1 cellular context compared by ENCODE assay signal in genomic region chr10:125633517-125633999, GRCh38.
TF ChIP-seq lines count a peak whose summit lies in the region.

No MANE protein-coding gene starts in this region.

TF ChIP-seq in HEK293, 187 proteins besides CTCF, POLR2A, EP300 and RAD21 (continued from another document and continues in another):
- TF ChIP-seq TCF7L2 (IDR thresholded peaks at IDR 0.05; ENCODE audit: borderline replicate concordance, low read depth, low read length) (peak; percentile 99), ZBTB11 (tag by site-specific recombination; conservative IDR thresholded peaks at IDR 0.05; ENCODE audit: low read depth) (peak; percentile 59), ZNF214 (tag by site-specific recombination; IDR thresholded peaks at IDR 0.05; ENCODE audit: borderline replicate concordance) (peak; percentile 79; the same call in 1 of the 2 replicates), ZNF23 (tag by site-specific recombination; IDR thresholded peaks at IDR 0.05; ENCODE audit: borderline replicate concordance) (no peak), ZNF302 (tag by site-specific recombination; IDR thresholded peaks at IDR 0.05; ENCODE audit: low read depth) (no peak), ZNF19 (tag by site-specific recombination; IDR thresholded peaks at IDR 0.05; ENCODE audit: low read depth) (no peak), ZNF423 (tag by site-specific recombination; IDR thresholded peaks at IDR 0.05) (no peak), ZNF2 (tag by site-specific recombination; IDR thresholded peaks at IDR 0.05) (peak; percentile 30; the same call in 1 of the 2 replicates), ZNF654 (tag by site-specific recombination; IDR thresholded peaks at IDR 0.05; ENCODE audit: low read depth) (peak; percentile 6; the same call in 1 of the 2 replicates), ZNF747 (tag by site-specific recombination; IDR thresholded peaks at IDR 0.05) (no peak), ZNF133 (tag by site-specific recombination; IDR thresholded peaks at IDR 0.05) (no peak), ZNF639 (tag by site-specific recombination; IDR thresholded peaks at IDR 0.05) (peak; percentile 52; the same call in 1 of the 2 replicates), ZSCAN23 (tag by site-specific recombination; IDR thresholded peaks at IDR 0.05) (no peak), ZNF184 (tag by site-specific recombination; IDR thresholded peaks at IDR 0.05) (peak; percentile 26; the same call in 1 of the 2 replicates), ZBTB1 (tag by site-specific recombination; IDR thresholded peaks at IDR 0.05) (no peak), ELK4 (IDR thresholded peaks at IDR 0.05; ENCODE audit: borderline replicate concordance, low read depth, low read length) (no peak), ZNF488 (tag by site-specific recombination; IDR thresholded peaks at IDR 0.05) (no peak), ZNF239 (tag by site-specific recombination; IDR thresholded peaks at IDR 0.05) (peak; percentile 97; the same call in 1 of the 2 replicates), ZNF521 (tag by site-specific recombination; IDR thresholded peaks at IDR 0.05) (no peak), ZEB2 (tag by site-specific recombination; IDR thresholded peaks at IDR 0.05) (peak; percentile 78; the same call in 1 of the 2 replicates), ZNF416 (tag by site-specific recombination; IDR thresholded peaks at IDR 0.05) (no peak), ZNF555 (tag by site-specific recombination; conservative IDR thresholded peaks at IDR 0.05) (no peak), KLF7 (tag by site-specific recombination; IDR thresholded peaks at IDR 0.05; ENCODE audit: borderline replicate concordance) (peak; percentile 76; the same call in 1 of the 2 replicates), HOXA7 (CRISPR knock-in tag; IDR thresholded peaks at IDR 0.05; ENCODE audit: borderline replicate concordance) (no peak), INSM2 (tag by site-specific recombination; IDR thresholded peaks at IDR 0.05) (peak; percentile 89), GLI4 (tag by site-specific recombination; IDR thresholded peaks at IDR 0.05) (no peak), ZBTB10 (tag by site-specific recombination; IDR thresholded peaks at IDR 0.05) (no peak), ZNF776 (tag by site-specific recombination; IDR thresholded peaks at IDR 0.05; ENCODE audit: borderline replicate concordance) (no peak), ZNF626 (tag by site-specific recombination; IDR thresholded peaks at IDR 0.05) (peak; percentile 4; the same call in 1 of the 2 replicates), ZBTB6 (tag by site-specific recombination; IDR thresholded peaks at IDR 0.05) (no peak), ZNF114 (tag by site-specific recombination; IDR thresholded peaks at IDR 0.05) (no peak), ZNF843 (tag by site-specific recombination; IDR thresholded peaks at IDR 0.05) (peak; percentile 99), ZNF18 (tag by site-specific recombination; IDR thresholded peaks at IDR 0.05) (peak; percentile 75; the same call in 1 of the 2 replicates), HOXD13 (CRISPR knock-in tag; IDR thresholded peaks at IDR 0.05; ENCODE audit: borderline replicate concordance) (peak; percentile 97), ZNF560 (tag by site-specific recombination; IDR thresholded peaks at IDR 0.05; ENCODE audit: borderline replicate concordance) (no peak), KLF16 (tag by site-specific recombination; IDR thresholded peaks at IDR 0.05) (peak; percentile 73; the same call in 1 of the 2 replicates), SALL2 (tag by site-specific recombination; IDR thresholded peaks at IDR 0.05; ENCODE audit: borderline replicate concordance) (no peak), KLF9 (tag by site-specific recombination; IDR thresholded peaks at IDR 0.05; ENCODE audit: low read depth) (peak; percentile 59; the same call in 1 of the 2 replicates), ZFP3 (tag by site-specific recombination; IDR thresholded peaks at IDR 0.05; ENCODE audit: low read depth) (no peak)
- TF ChIP-seq, protein P1, sequence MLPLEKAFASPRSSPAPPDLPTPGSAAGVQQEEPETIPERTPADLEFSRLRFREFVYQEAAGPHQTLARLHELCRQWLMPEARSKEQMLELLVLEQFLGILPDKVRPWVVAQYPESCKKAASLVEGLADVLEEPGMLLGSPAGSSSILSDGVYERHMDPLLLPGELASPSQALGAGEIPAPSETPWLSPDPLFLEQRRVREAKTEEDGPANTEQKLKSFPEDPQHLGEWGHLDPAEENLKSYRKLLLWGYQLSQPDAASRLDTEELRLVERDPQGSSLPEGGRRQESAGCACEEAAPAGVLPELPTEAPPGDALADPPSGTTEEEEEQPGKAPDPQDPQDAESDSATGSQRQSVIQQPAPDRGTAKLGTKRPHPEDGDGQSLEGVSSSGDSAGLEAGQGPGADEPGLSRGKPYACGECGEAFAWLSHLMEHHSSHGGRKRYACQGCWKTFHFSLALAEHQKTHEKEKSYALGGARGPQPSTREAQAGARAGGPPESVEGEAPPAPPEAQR (tag by site-specific recombination; IDR thresholded peaks at IDR 0.05) = 0 out of 2 replicates have a peak, but pooled peaks have one; percentile 24
- TF ChIP-seq, protein P2, sequence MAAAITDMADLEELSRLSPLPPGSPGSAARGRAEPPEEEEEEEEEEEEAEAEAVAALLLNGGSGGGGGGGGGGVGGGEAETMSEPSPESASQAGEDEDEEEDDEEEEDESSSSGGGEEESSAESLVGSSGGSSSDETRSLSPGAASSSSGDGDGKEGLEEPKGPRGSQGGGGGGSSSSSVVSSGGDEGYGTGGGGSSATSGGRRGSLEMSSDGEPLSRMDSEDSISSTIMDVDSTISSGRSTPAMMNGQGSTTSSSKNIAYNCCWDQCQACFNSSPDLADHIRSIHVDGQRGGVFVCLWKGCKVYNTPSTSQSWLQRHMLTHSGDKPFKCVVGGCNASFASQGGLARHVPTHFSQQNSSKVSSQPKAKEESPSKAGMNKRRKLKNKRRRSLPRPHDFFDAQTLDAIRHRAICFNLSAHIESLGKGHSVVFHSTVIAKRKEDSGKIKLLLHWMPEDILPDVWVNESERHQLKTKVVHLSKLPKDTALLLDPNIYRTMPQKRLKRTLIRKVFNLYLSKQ (tag by site-specific recombination; IDR thresholded peaks at IDR 0.05; ENCODE audit: borderline replicate concordance) = no peak
- TF ChIP-seq, protein P3, sequence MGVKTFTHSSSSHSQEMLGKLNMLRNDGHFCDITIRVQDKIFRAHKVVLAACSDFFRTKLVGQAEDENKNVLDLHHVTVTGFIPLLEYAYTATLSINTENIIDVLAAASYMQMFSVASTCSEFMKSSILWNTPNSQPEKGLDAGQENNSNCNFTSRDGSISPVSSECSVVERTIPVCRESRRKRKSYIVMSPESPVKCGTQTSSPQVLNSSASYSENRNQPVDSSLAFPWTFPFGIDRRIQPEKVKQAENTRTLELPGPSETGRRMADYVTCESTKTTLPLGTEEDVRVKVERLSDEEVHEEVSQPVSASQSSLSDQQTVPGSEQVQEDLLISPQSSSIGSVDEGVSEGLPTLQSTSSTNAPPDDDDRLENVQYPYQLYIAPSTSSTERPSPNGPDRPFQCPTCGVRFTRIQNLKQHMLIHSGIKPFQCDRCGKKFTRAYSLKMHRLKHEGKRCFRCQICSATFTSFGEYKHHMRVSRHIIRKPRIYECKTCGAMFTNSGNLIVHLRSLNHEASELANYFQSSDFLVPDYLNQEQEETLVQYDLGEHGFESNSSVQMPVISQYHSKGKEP (tag by site-specific recombination; IDR thresholded peaks at IDR 0.05) = peak; percentile 90
